ENCODE assay signal across 24 cellular contexts in the genomic region with DNA sequence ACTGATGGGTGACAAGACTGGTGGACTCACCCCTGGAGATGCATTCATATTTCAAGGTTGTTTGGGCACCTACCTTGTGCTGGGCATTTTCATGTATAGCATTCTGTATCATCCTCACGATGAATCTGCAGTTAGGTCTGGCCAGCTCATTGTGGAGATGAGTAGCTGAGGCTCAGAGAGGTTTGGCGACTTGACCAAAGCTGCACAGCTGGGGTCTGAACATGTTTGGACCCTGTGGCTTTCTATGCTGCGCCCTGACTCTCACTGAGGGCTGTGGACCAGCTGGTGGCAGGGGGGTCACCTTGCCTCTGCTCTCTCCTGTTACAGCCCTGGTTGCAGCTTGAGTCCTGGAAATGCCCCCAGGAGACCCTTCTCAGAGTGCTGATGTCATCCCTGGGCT. TPM values are rescaled to one million over a fixed set of nuclear protein-coding genes. Genes with fewer than 3 reads are reported as not detected.
A peak's percentile ranks its signal among the peaks of the same experiment; 100 is the strongest.
DNase-seq lines count a peak whose midpoint lies in the region; FAIRE-seq and TF ChIP-seq lines count a peak whose summit lies in the region.
"Had no signal": no experiment of that assay in that cellular context is flagged by ENCODE, and none has a peak within 500 bp of the region (broad histone marks: within the 10 kb centered on the region; RNA-seq: fewer than 3 reads in every experiment).

No MANE protein-coding gene starts in this region.

- TF ChIP-seq EP300 in H1 (IDR thresholded peaks at IDR 0.05; ENCODE audit: borderline replicate concordance in 1 of 2, low read depth in 2 of 2, low read length in 2 of 2), result no peak

- no peak overlapping the region for H3K56ac ChIP-seq in H1 (replicated peaks; ENCODE audit: insufficient read length, low read depth, low read length)

- no peak overlapping the region for H3K4me3 ChIP-seq in H1 (ENCODE audit: extremely low read depth in 1 of 4, insufficient read depth in 2 of 4, low read depth in 3 of 4, low read length in 4 of 4)
- H3K4me3 ChIP-seq: A549, GM23248 had no signal

- H3K4ac ChIP-seq in H1 (replicated peaks; ENCODE audit: insufficient read length, low read depth, low read length), result no peak overlapping the region

- H3K4me2 ChIP-seq in H1 (ENCODE audit: insufficient read depth in 1 of 2, low read depth in 2 of 2, low read length in 2 of 2), result no peak overlapping the region
- H3K4me2 ChIP-seq: A549 had no signal

- no peak overlapping the region for H4K5ac ChIP-seq in H1 (ENCODE audit: insufficient read length, low read depth, low read length)

- H3K27ac ChIP-seq in H1 (ENCODE audit: low read depth, low read length), result no peak overlapping the region
- H3K27ac ChIP-seq: 22Rv1, A549, GM23248, HL-60 had no signal

- no peak overlapping the region for H2BK20ac ChIP-seq in H1 (ENCODE audit: low read length)

- intact Hi-C loops in posterior cingulate gyrus (cut with DNase I), result loop anchor here (10.0 kb wide), 2 partner anchors 77 to 357 kb away; a partner anchor contains a TSS

- H3K9ac ChIP-seq in H1 (replicated peaks in 1 of 4; ENCODE audit: extremely low read depth in 1 of 4, low read depth in 3 of 4, low read length in 3 of 4), result no peak overlapping the region
- H3K9ac ChIP-seq: GM23248 had no signal

- H3K36me3 ChIP-seq in H1 (ENCODE audit: control insufficient read depth in 2 of 4, insufficient read depth in 4 of 4, low read length in 3 of 4), result no peaks in the 10 kb centered on the region

- no peaks in the 10 kb centered on the region for H3K9me3 ChIP-seq in H1 (ENCODE audit: insufficient read depth in 2 of 2, low read depth in 1 of 2, low read length in 1 of 2)
- H3K9me3 ChIP-seq: A549 had no signal

- no peaks in the 10 kb centered on the region for H3K79me2 ChIP-seq in H1 (ENCODE audit: control insufficient read depth in 1 of 2, insufficient read depth in 2 of 2, low read length in 2 of 2)

- H3K27me3 ChIP-seq in H1 (replicated peaks in 1 of 4; ENCODE audit: control insufficient read depth in 3 of 4, extremely low read depth in 1 of 4, insufficient read depth in 3 of 4, low read length in 3 of 4), result no peaks in the 10 kb centered on the region

- no peak overlapping the region for H2BK12ac ChIP-seq in H1 (ENCODE audit: low read depth, low read length)

- H3K18ac ChIP-seq in H1 (ENCODE audit: extremely low read depth, low read length), result no peak overlapping the region

- no peak for TF ChIP-seq RAD21 in H1 (IDR thresholded peaks at IDR 0.05 in 1 of 2, conservative IDR thresholded peaks at IDR 0.05 in 1 of 2; ENCODE audit: low read depth in 2 of 2, low read length in 2 of 2)

- no peak for FAIRE-seq in H1 (lab: Jason Lieb, UNC)
- FAIRE-seq: A549, GM12892, GM18507, H54 had no signal

- no peak overlapping the region for H2BK120ac ChIP-seq in H1 (replicated peaks; ENCODE audit: low read depth, low read length)

- no peak for TF ChIP-seq CTCF in H1 (IDR thresholded peaks at IDR 0.05; ENCODE audit: control extremely low read depth in 1 of 3, insufficient read depth in 1 of 3, low read depth in 1 of 3, low read length in 3 of 3)

- no peak overlapping the region for H4K8ac ChIP-seq in H1 (ENCODE audit: extremely low read depth, insufficient read depth, low read length)

- H3K14ac ChIP-seq in H1 (ENCODE audit: insufficient read length), result no peak overlapping the region

- no peak overlapping the region for H2AFZ ChIP-seq in H1 (ENCODE audit: low read length)
- H2AFZ ChIP-seq: GM23248 had no signal

- H3K79me1 ChIP-seq in H1 (ENCODE audit: low read depth, low read length), result no peaks in the 10 kb centered on the region

- no peak overlapping the region for H2AK5ac ChIP-seq in H1 (ENCODE audit: low read depth, low read length)

- H3K23me2 ChIP-seq in H1 (ENCODE audit: low read depth, low read length), result peaks cover 3% of the 10 kb centered on the region; the same call in 1 of the 2 replicates

- CTCF ChIA-PET in H1 (lab: Charles Lee; ENCODE audit: partially characterized antibody), result interaction anchor here (0.5 to 3.2 kb wide), 8 partner anchors 12 to 507 kb away, joined by 3 to 15 read pairs (median 3); no protein-coding TSS in a partner anchor

- 86% methylated on average over 3 of the region's 3 CpGs; no CpG with 5 or more reads in 1 of the 2 experiments for WGBS in H1 (ENCODE audit: extremely low coverage in 1 of 2, insufficient coverage in 1 of 2, insufficient read length in 1 of 2, insufficient replicate concordance in 2 of 2, low coverage in 1 of 2, low lambda C conversion rate in 2 of 2, missing lambda C conversion rate in 1 of 2), 2 experiments

- H3K4me1 ChIP-seq in H1 (replicated peaks in 1 of 4; ENCODE audit: control insufficient read depth in 3 of 4, insufficient read depth in 4 of 4, low read length in 3 of 4), result peaks cover 0 to 3% (median under 1%) of the 10 kb centered on the region in 4 experiments; a peak in 4 of 7 replicates
- H3K4me1 ChIP-seq: A549 had no signal

- DNase-seq in DMS 273 (lab: John Stamatoyannopoulos, UW; ENCODE audit: unreplicated experiment) (peak; percentile 14), DMS 273 treated with DMSO at 0.1 percent for 48 hours (lab: John Stamatoyannopoulos, UW) (no peak), NAMALWA (ENCODE audit: low spot score) (peak; percentile 23), H1 (ENCODE audit: low read depth in 1 of 2, low spot score in 2 of 2) (no peak), posterior cingulate gyrus (no peak), foreskin melanocyte (no peak)
- DNase-seq in stimulated activated naive CD4-positive, alpha-beta T cell (lab: John Stamatoyannopoulos, UW), result no peak
- DNase-seq: AML-193; Calu3; CD8-positive, alpha-beta T cell; GDM1; GM23248; HCEC 1CT; IMR-90; KBM-7 had no signal

- POLR2A ChIA-PET in H1 (lab: Charles Lee; ENCODE audit: partially characterized antibody), result interaction anchor here (1.2 to 1.7 kb wide), 2 partner anchors 25 to 79 kb away, joined by 3 to 6 read pairs; a partner anchor contains a TSS

- H4K91ac ChIP-seq in H1 (replicated peaks; ENCODE audit: insufficient read length, low read length), result peak overlapping the region; percentile 47

- H2BK15ac ChIP-seq in H1 (ENCODE audit: low read length), result no peak overlapping the region

- no peak overlapping the region for H2BK5ac ChIP-seq in H1 (ENCODE audit: low read depth, low read length)

- no peak for TF ChIP-seq POLR2A in H1 (IDR thresholded peaks at IDR 0.05; ENCODE audit: control extremely low read depth in 1 of 2, low read depth in 2 of 2, low read length in 2 of 2)

- H4K20me1 ChIP-seq in H1 (replicated peaks in 1 of 2; ENCODE audit: control insufficient read depth in 1 of 2, insufficient read depth in 2 of 2, low read length in 2 of 2), result peaks cover 0 to 2% of the 10 kb centered on the region in 2 experiments

- H3K23ac ChIP-seq in H1 (ENCODE audit: insufficient read length), result no peak overlapping the region

TF ChIP-seq in H1, 55 proteins besides CTCF, POLR2A, EP300 and RAD21:
- TF ChIP-seq MAFK (IDR thresholded peaks at IDR 0.05; ENCODE audit: low read depth, low read length) (no peak), KDM1A (IDR thresholded peaks at IDR 0.05; ENCODE audit: borderline replicate concordance, low read length) (peak; percentile 56; the same call in 1 of the 2 replicates), SIRT6 (IDR thresholded peaks at IDR 0.05; ENCODE audit: low read length) (no peak), JUND (IDR thresholded peaks at IDR 0.05; ENCODE audit: low read length) (no peak), SAP30 (IDR thresholded peaks at IDR 0.05; ENCODE audit: insufficient read depth, insufficient replicate concordance, low read length) (no peak)

RNA-seq across cellular contexts. Expression of a gene that starts 24.9 kb away (rescaled TPM):
- 0.55 and 0.93 TPM in 2 replicates for total RNA-seq in H1 (2021; fragmentation: NEBNext Ultra II Directional; extraction: Animal tissue kit (Norgen Biotek cat#: 25700))
- 0.42 TPM in 2 replicates for polyA plus RNA-seq in H1 (2011; rRNA removed)
- polyA plus RNA-seq in H1 (2011; cell fraction: cytosol; rRNA removed), result 0.59 TPM
- polyA plus RNA-seq in H1 (2011; cell fraction: nucleus; rRNA removed), result 0.94 TPM
- 0.93 to 1.1 TPM (median 0.97 TPM) in 4 replicates for polyA plus RNA-seq in H1 (2012, experiment 1 of 2)
- polyA plus RNA-seq in H1 (2012, experiment 2 of 2), result 0.10 TPM
- polyA plus RNA-seq in H1 (2013, experiment 1 of 2), result 0.51 TPM
- 0.29 TPM for polyA plus RNA-seq in H1 (2013, experiment 2 of 2)
- polyA minus RNA-seq in H1 (2011; rRNA and poly(A)+ RNA removed), result 0.09 and 0.12 TPM in 2 replicates
- 1.2 TPM for polyA minus RNA-seq in H1 (2011; cell fraction: cytosol; rRNA and poly(A)+ RNA removed)
- polyA minus RNA-seq in H1 (2011; cell fraction: nucleus; rRNA and poly(A)+ RNA removed), result 0.90 TPM
- total RNA-seq: Calu3; CD8-positive, alpha-beta T cell; Daoy; GM23248; HT1080; IMR-90 had no signal
- polyA plus RNA-seq: BJ, GM23248, IMR-90 had no signal

Comparison
In these comparisons a context has a peak if more than half of its experiments do, and no peak if none do; other contexts are left out.
1. DNase-seq: peak in DMS 273 (single experiment) and NAMALWA (single experiment); none in DMS 273 treated with DMSO at 0.1 percent for 48 hours (single experiment), H1 (0 of 2), posterior cingulate gyrus (0 of 10), foreskin melanocyte (single experiment) and stimulated activated naive CD4-positive, alpha-beta T cell (0 of 6).